5 cellular contexts compared by ENCODE assay signal in genomic region chr16:78535098-78535497, GRCh38.
"Had no signal": no experiment of that assay in that cellular context is flagged by ENCODE, and none has a peak within 500 bp of the region (broad histone marks: within the 10 kb centered on the region; RNA-seq: fewer than 3 reads in every experiment).

No MANE protein-coding gene starts in this region.

- H3K4me3 ChIP-seq: GM23338, K562 had no signal

- ATAC-seq: GM23338, K562 had no signal

- H3K4me2 ChIP-seq: GM23338 had no signal

- H2AFZ ChIP-seq: GM23338 had no signal

- DNase-seq: H9, HCEC 1CT, IMR-90 had no signal
